ENCODE assay signal across 9 cellular contexts in genomic region chr2:30255466-30256408, GRCh38. TPM values are rescaled to one million over a fixed set of nuclear protein-coding genes. Genes with fewer than 3 reads are reported as not detected.
DNase-seq lines count a peak whose midpoint lies in the region; ATAC-seq, FAIRE-seq and TF ChIP-seq lines count a peak whose summit lies in the region.
"Had no signal": no experiment of that assay in that cellular context is flagged by ENCODE, and none has a peak within 500 bp of the region (broad histone marks: within the 10 kb centered on the region; RNA-seq: fewer than 3 reads in every experiment).

No MANE protein-coding gene starts in this region.

- TF ChIP-seq CTCF in left ventricle myocardium inferior (IDR thresholded peaks at IDR 0.05; ENCODE audit: borderline replicate concordance) (no peak), thoracic aorta (IDR thresholded peaks at IDR 0.05) (no peak)

- H3K27me3 Mint-ChIP-seq in activated CD4-positive, alpha-beta memory T cell treated with anti-CD3 and anti-CD28 coated beads for 36 hours, result no peaks in the 10 kb centered on the region
- no peaks in the 10 kb centered on the region for H3K27me3 Mint-ChIP-seq in activated CD4-positive, alpha-beta memory T cell treated with anti-CD3 and anti-CD28 coated beads, Interleukin-2, amount 10 ng/mL, durations not matched to agents 7 days and 5 days

- no peak for ATAC-seq in thoracic aorta (ENCODE audit: insufficient number of reproducible peaks, low FRiP score, low read depth)

- H3K27ac Mint-ChIP-seq in activated CD4-positive, alpha-beta memory T cell treated with anti-CD3 and anti-CD28 coated beads for 36 hours, result peak overlapping the region; percentile 92
- no peak overlapping the region for H3K27ac Mint-ChIP-seq in activated CD4-positive, alpha-beta memory T cell treated with anti-CD3 and anti-CD28 coated beads, Interleukin-2, amount 10 ng/mL, durations not matched to agents 7 days and 5 days

- H3K4me3 ChIP-seq in left ventricle myocardium inferior, result no peak overlapping the region
- no peak overlapping the region for H3K4me3 ChIP-seq in thoracic aorta

- H3K9me3 ChIP-seq in left ventricle myocardium inferior (replicated peaks) (no peaks in the 10 kb centered on the region), thoracic aorta (no peaks in the 10 kb centered on the region)

- intact Hi-C loops in activated CD4-positive, alpha-beta memory T cell treated with anti-CD3 and anti-CD28 coated beads for 36 hours (cut with micrococcal nuclease), result no loop called here
- intact Hi-C loops in left ventricle myocardium inferior (cut with micrococcal nuclease), result no loop called here

- DNase-seq in activated CD4-positive, alpha-beta memory T cell treated with anti-CD3 and anti-CD28 coated beads for 36 hours, result no peak
- no peak for DNase-seq in activated CD4-positive, alpha-beta memory T cell treated with anti-CD3 and anti-CD28 coated beads, Interleukin-2, amount 10 ng/mL, durations not matched to agents 7 days and 5 days
- peak; percentile 44 for DNase-seq in NCI-H69 (lab: John Stamatoyannopoulos, UW)
- no peak for DNase-seq in left ventricle myocardium inferior
- no peak for DNase-seq in thoracic aorta (ENCODE audit: low spot score)
- DNase-seq in OCI-M2 (lab: John Stamatoyannopoulos, UW; ENCODE audit: unreplicated experiment), result no peak
- DNase-seq in urothelium cell line (ENCODE audit: low spot score), result no peak
- DNase-seq in 8988T, result no peak
- DNase-seq: NCI-H1930 had no signal

- H3K27ac ChIP-seq in left ventricle myocardium inferior (replicated peaks) (peak overlapping the region; percentile 89), thoracic aorta (peak overlapping the region; percentile 35 to 66)

- CTCF ChIA-PET in activated CD4-positive, alpha-beta memory T cell treated with anti-CD3 and anti-CD28 coated beads for 36 hours (lab: Charles Lee), result interaction anchor here (0.8 to 10.8 kb wide), 3 partner anchors 17 to 456 kb away, joined by 3 to 103 read pairs (median 4); no protein-coding TSS in a partner anchor
- CTCF ChIA-PET in activated CD4-positive, alpha-beta memory T cell treated with anti-CD3 and anti-CD28 coated beads, Interleukin-2, amount 10 ng/mL, durations not matched to agents 7 days and 5 days (lab: Charles Lee), result interaction anchor here (1.4 kb wide), 1 partner anchor 17 kb away, joined by 5 read pairs; no protein-coding TSS in a partner anchor

- H3K4me1 ChIP-seq in left ventricle myocardium inferior, result peaks cover 84% of the 10 kb centered on the region
- peaks cover 31 to 53% of the 10 kb centered on the region in 2 donors for H3K4me1 ChIP-seq in thoracic aorta (ENCODE audit: control insufficient read depth in 1 of 2, low read depth in 2 of 2)

- H3K36me3 ChIP-seq in left ventricle myocardium inferior, result peaks cover 51% of the 10 kb centered on the region
- H3K36me3 ChIP-seq in thoracic aorta, result peaks cover 30% of the 10 kb centered on the region

- POLR2A ChIA-PET in activated CD4-positive, alpha-beta memory T cell treated with anti-CD3 and anti-CD28 coated beads for 36 hours (lab: Charles Lee), result interaction anchor here (0.9 to 1.5 kb wide), 4 partner anchors 10 to 27 kb away, joined by 3 to 10 read pairs (median 6); no protein-coding TSS in a partner anchor
- POLR2A ChIA-PET in activated CD4-positive, alpha-beta memory T cell treated with anti-CD3 and anti-CD28 coated beads, Interleukin-2, amount 10 ng/mL, durations not matched to agents 7 days and 5 days (lab: Charles Lee), result interaction anchor here (0.7 to 3.4 kb wide), 5 partner anchors 11 to 26 kb away, joined by 3 to 41 read pairs (median 4); partner anchors contain the start of gene LBH

- no peaks in the 10 kb centered on the region for H3K27me3 ChIP-seq in left ventricle myocardium inferior (ENCODE audit: low read depth)
- no peaks in the 10 kb centered on the region for H3K27me3 ChIP-seq in thoracic aorta (replicated peaks; ENCODE audit: insufficient read depth)

- peaks cover 17% of the 10 kb centered on the region for H3K9me3 Mint-ChIP-seq in activated CD4-positive, alpha-beta memory T cell treated with anti-CD3 and anti-CD28 coated beads for 36 hours
- peaks cover 9% of the 10 kb centered on the region for H3K9me3 Mint-ChIP-seq in activated CD4-positive, alpha-beta memory T cell treated with anti-CD3 and anti-CD28 coated beads, Interleukin-2, amount 10 ng/mL, durations not matched to agents 7 days and 5 days

- peaks cover 62% of the 10 kb centered on the region for H3K36me3 Mint-ChIP-seq in activated CD4-positive, alpha-beta memory T cell treated with anti-CD3 and anti-CD28 coated beads for 36 hours
- H3K36me3 Mint-ChIP-seq in activated CD4-positive, alpha-beta memory T cell treated with anti-CD3 and anti-CD28 coated beads, Interleukin-2, amount 10 ng/mL, durations not matched to agents 7 days and 5 days (ENCODE audit: low read depth), result peaks cover 78% of the 10 kb centered on the region

- FAIRE-seq in urothelium cell line (lab: Jason Lieb, UNC), result no peak

- H3K4me3 Mint-ChIP-seq in activated CD4-positive, alpha-beta memory T cell treated with anti-CD3 and anti-CD28 coated beads for 36 hours, result no peak overlapping the region
- no peak overlapping the region for H3K4me3 Mint-ChIP-seq in activated CD4-positive, alpha-beta memory T cell treated with anti-CD3 and anti-CD28 coated beads, Interleukin-2, amount 10 ng/mL, durations not matched to agents 7 days and 5 days

- H3K4me1 Mint-ChIP-seq in activated CD4-positive, alpha-beta memory T cell treated with anti-CD3 and anti-CD28 coated beads for 36 hours (ENCODE audit: low read depth), result peaks cover 91% of the 10 kb centered on the region
- peaks cover 79% of the 10 kb centered on the region for H3K4me1 Mint-ChIP-seq in activated CD4-positive, alpha-beta memory T cell treated with anti-CD3 and anti-CD28 coated beads, Interleukin-2, amount 10 ng/mL, durations not matched to agents 7 days and 5 days

RNA-seq across cellular contexts. Expression of gene LBH, which starts 24.4 kb away (rescaled TPM):
- 100 to 1,000 TPM; 109 to 112 TPM for total RNA-seq in activated CD4-positive, alpha-beta memory T cell treated with anti-CD3 and anti-CD28 coated beads for 36 hours
- total RNA-seq in activated CD4-positive, alpha-beta memory T cell treated with anti-CD3 and anti-CD28 coated beads, Interleukin-2, amount 10 ng/mL, durations not matched to agents 7 days and 5 days, result 100 to 1,000 TPM; 105 to 110 TPM
- total RNA-seq in left ventricle myocardium inferior (200 TPM), thoracic aorta (100 to 1,000 TPM; 121 to 210 TPM)
